In the genomic region with DNA sequence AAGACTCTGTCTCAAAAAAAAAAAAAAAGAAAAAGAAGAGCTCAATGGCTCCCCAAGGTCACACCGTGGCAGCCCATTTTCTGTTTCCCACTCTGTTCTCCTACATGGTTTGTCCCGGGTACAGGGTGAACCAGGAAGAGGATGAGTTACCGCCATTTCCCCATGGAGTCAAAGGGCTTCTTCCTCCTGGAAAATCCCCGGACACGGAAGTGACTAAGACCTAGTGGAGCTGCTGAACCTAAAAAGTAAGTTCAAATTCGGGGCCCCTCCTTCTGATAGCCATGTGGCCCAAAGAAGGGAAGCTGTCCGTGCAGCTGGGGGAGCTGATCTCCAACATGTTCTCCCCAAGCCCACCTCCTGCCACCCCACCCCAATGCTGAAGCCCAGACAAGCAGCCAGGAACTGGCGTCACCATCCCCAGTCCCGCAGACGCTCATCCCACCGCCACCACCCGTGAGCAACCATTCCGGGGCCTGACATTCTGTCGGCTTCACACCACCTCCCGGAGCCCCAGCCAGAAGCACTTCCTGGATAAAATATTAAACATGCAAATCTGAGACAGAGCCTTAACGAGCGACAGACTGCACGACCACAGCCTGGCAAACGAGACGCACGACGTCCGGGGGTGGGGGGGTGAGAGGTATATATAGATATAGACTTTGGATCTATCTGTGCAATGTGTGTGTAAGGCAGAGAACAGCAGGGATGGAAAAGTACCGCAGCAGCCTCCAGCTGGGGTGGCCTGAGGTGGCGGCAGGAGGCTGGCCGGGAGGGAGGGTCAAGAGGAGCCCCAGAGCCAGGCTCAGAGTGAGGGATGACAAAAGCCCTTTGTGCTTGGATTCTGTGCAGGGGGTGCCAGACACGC, we compare ENCODE assay signal across 1 cellular context.
TF ChIP-seq lines count a peak whose summit lies in the region.

No MANE protein-coding gene starts in this region.

TF ChIP-seq in endothelial cell of umbilical vein, 7 proteins besides CTCF, POLR2A, EP300 and RAD21:
- TF ChIP-seq, protein P1, sequence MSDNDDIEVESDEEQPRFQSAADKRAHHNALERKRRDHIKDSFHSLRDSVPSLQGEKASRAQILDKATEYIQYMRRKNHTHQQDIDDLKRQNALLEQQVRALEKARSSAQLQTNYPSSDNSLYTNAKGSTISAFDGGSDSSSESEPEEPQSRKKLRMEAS (IDR thresholded peaks at IDR 0.05; ENCODE audit: insufficient read depth, insufficient read length) = no peak
- TF ChIP-seq GATA2 (IDR thresholded peaks at IDR 0.05; ENCODE audit: insufficient read depth, insufficient read length, low read depth, low read length) (no peak), MYC (IDR thresholded peaks at IDR 0.05; ENCODE audit: low read depth, low read length) (no peak), POLR2AphosphoS5 (IDR thresholded peaks at IDR 0.05; ENCODE audit: insufficient read depth, low read depth, low read length) (no peak), EZH2 (IDR thresholded peaks at IDR 0.05; ENCODE audit: borderline replicate concordance, low read depth, low read length, severe bottlenecking) (no peak), JUN (IDR thresholded peaks at IDR 0.05; ENCODE audit: borderline replicate concordance, insufficient read depth, insufficient read length, low read depth) (no peak), FOS (IDR thresholded peaks at IDR 0.05; ENCODE audit: borderline replicate concordance, insufficient read depth, low read length) (no peak)
